9 cellular contexts compared by ENCODE assay signal in the genomic region with DNA sequence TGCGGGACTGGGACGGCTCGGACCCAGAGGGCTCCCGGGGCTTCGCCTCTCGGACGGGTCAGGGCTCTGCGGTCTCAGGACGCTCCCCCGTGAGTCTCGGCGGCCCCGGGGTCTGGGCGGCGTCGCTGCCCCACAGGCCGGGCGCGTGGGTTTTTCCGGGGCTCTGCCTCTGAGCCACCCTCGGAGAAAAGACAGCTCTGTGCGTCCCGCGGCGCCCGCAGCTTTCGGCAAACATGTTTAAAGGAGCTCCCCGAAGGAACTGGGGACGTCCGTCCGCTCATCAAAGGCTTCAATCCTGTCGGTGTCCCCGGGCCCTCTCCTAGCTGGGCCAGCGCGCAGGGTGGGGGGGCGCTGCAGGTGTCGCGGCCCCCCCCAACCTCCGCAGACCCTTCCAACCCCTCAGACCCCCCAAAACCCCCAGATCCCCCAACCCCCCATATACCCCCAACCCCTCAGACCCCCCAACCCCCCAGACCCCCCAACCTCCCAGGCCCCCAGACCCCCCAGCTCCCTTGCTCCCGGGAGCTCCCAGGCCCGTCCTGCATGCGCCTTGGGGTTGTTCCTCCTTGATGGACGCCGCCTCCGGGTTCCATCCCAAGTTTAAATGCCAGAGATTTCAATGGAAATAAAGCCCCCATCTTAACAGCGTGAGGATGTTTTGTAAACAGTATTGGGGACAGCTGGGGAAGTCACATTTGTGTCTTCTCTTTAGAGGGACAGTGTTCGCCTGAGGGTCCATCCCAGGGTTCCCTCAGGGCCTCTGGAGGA. TPM values are rescaled to one million over a fixed set of nuclear protein-coding genes. Genes with fewer than 3 reads are reported as not detected.
DNase-seq lines count a peak whose midpoint lies in the region; ATAC-seq and TF ChIP-seq lines count a peak whose summit lies in the region.
"Had no signal": no experiment of that assay in that cellular context is flagged by ENCODE, and none has a peak within 500 bp of the region (broad histone marks: within the 10 kb centered on the region; RNA-seq: fewer than 3 reads in every experiment).

No MANE protein-coding gene starts in this region.

- ATAC-seq in CD4-positive, alpha-beta T cell (ENCODE audit: poor library complexity): no peak
- peak; percentile 11 for ATAC-seq in activated T-helper 17 cell treated with anti-CD3 and anti-CD28 coated beads, Interleukin-2, amount 50 U/mL, for 72 hours (replicated peaks)
- ATAC-seq in right cardiac atrium (no peak), GM19351 (IDR thresholded peaks at IDR 0.05; ENCODE audit: unreplicated experiment) (no peak)

- H3K4me3 Mint-ChIP-seq in CD4-positive, alpha-beta T cell: peak overlapping the region; percentile 69
- peak overlapping the region; percentile 55 to 89 (median 78) for H3K4me3 Mint-ChIP-seq in IgD-negative memory B cell
- H3K4me3 Mint-ChIP-seq in activated T-helper 17 cell treated with anti-CD3 and anti-CD28 coated beads, Interleukin-2, amount 50 U/mL, for 72 hours: peak overlapping the region; percentile 74

- H3K4me1 ChIP-seq in right cardiac atrium (ENCODE audit: control insufficient read depth, insufficient read depth, low read length): no peaks in the 10 kb centered on the region
- H3K4me1 ChIP-seq in skeletal muscle tissue (ENCODE audit: control insufficient read depth in 3 of 3, insufficient read depth in 3 of 3, low read length in 3 of 3): peaks cover 0 to 6% (median 4%) of the 10 kb centered on the region in 3 donors

- H3K9me3 Mint-ChIP-seq in CD4-positive, alpha-beta T cell: peaks cover 2% of the 10 kb centered on the region
- H3K9me3 Mint-ChIP-seq in IgD-negative memory B cell: peaks cover 3 to 9% (median 4%) of the 10 kb centered on the region in 3 donors
- no peaks in the 10 kb centered on the region for H3K9me3 Mint-ChIP-seq in activated T-helper 17 cell treated with anti-CD3 and anti-CD28 coated beads, Interleukin-2, amount 50 U/mL, for 72 hours

- TF ChIP-seq CTCF in CD4-positive, alpha-beta T cell (IDR thresholded peaks at IDR 0.05): no peak

- peaks cover 13% of the 10 kb centered on the region for H3K4me1 Mint-ChIP-seq in CD4-positive, alpha-beta T cell (ENCODE audit: low read depth)
- peaks cover 6 to 12% (median 7%) of the 10 kb centered on the region in 3 donors for H3K4me1 Mint-ChIP-seq in IgD-negative memory B cell
- no peaks in the 10 kb centered on the region for H3K4me1 Mint-ChIP-seq in activated T-helper 17 cell treated with anti-CD3 and anti-CD28 coated beads, Interleukin-2, amount 50 U/mL, for 72 hours

- H3K27ac ChIP-seq in CD4-positive, alpha-beta T cell (ENCODE audit: low read depth, low read length): no peak overlapping the region
- H3K27ac ChIP-seq in right cardiac atrium (ENCODE audit: low read length) (no peak overlapping the region), skeletal muscle tissue (ENCODE audit: low read depth, low read length) (no peak overlapping the region)

- WGBS in right cardiac atrium: 11% methylated on average over 47 of the region's 47 CpGs

- no peak overlapping the region for H3K27ac Mint-ChIP-seq in CD4-positive, alpha-beta T cell
- peak overlapping the region in 2 of 3 donors; percentile 48 to 80 for H3K27ac Mint-ChIP-seq in IgD-negative memory B cell
- H3K27ac Mint-ChIP-seq in activated T-helper 17 cell treated with anti-CD3 and anti-CD28 coated beads, Interleukin-2, amount 50 U/mL, for 72 hours: no peak overlapping the region

- CTCF ChIA-PET in CD4-positive, alpha-beta T cell (lab: Charles Lee): interaction anchor here (1.6 kb wide), 1 partner anchor 175 kb away, joined by 4 read pairs; no protein-coding TSS in a partner anchor

- H3K4me3 ChIP-seq in right cardiac atrium (ENCODE audit: low read length): peak overlapping the region; percentile 67
- peak overlapping the region in 2 of 3 donors; percentile 65 to 70 for H3K4me3 ChIP-seq in skeletal muscle tissue (ENCODE audit: low read length in 3 of 3)

- H3K36me3 ChIP-seq in skeletal muscle tissue (ENCODE audit: control insufficient read depth in 3 of 3, insufficient read depth in 3 of 3, low read length in 3 of 3): peaks cover 0 to 5% (median 4%) of the 10 kb centered on the region in 3 donors

- H3K27me3 ChIP-seq in CD4-positive, alpha-beta T cell (ENCODE audit: control insufficient read depth, insufficient read depth, low read length): no peaks in the 10 kb centered on the region
- H3K27me3 ChIP-seq in right cardiac atrium (ENCODE audit: control insufficient read depth, insufficient read depth) (no peaks in the 10 kb centered on the region), skeletal muscle tissue (ENCODE audit: control insufficient read depth in 3 of 3, insufficient read depth in 3 of 3, low read length in 3 of 3) (peaks cover 20 to 23% (median 22%) of the 10 kb centered on the region in 3 donors)

- peaks cover 7% of the 10 kb centered on the region for H3K9me3 ChIP-seq in CD4-positive, alpha-beta T cell (ENCODE audit: control insufficient read depth, low read length)
- H3K9me3 ChIP-seq in right cardiac atrium (ENCODE audit: control insufficient read depth, low read length) (no peaks in the 10 kb centered on the region), skeletal muscle tissue (ENCODE audit: control insufficient read depth in 3 of 3, low read length in 3 of 3) (peaks cover 5 to 9% (median 6%) of the 10 kb centered on the region in 3 donors)

- H3K36me3 Mint-ChIP-seq in CD4-positive, alpha-beta T cell (ENCODE audit: low read depth): peaks cover 4% of the 10 kb centered on the region
- peaks cover 5% of the 10 kb centered on the region for H3K36me3 Mint-ChIP-seq in IgD-negative memory B cell
- peaks cover 17% of the 10 kb centered on the region for H3K36me3 Mint-ChIP-seq in activated T-helper 17 cell treated with anti-CD3 and anti-CD28 coated beads, Interleukin-2, amount 50 U/mL, for 72 hours (ENCODE audit: low read depth)

- peak in 7 of 10 experiments; percentile 14 to 49 (median 27) for DNase-seq in CD4-positive, alpha-beta T cell
- peak in 2 of 3 donors; percentile 25 to 38 for DNase-seq in right cardiac atrium
- no peak for DNase-seq in 8988T
- DNase-seq in amniotic stem cell (lab: John Stamatoyannopoulos, UW): no peak

- H3K9ac ChIP-seq in skeletal muscle tissue (ENCODE audit: low read depth in 1 of 3, low read length in 3 of 3): peak overlapping the region in 2 of 3 donors; percentile 20 to 62

- POLR2A ChIA-PET in CD4-positive, alpha-beta T cell (lab: Charles Lee): interaction anchor here (1.0 to 1.5 kb wide), 2 partner anchors 114 to 258 kb away, joined by 3 to 4 read pairs; partner anchors contain the start of gene AURKAIP1

- no peaks in the 10 kb centered on the region for H3K27me3 Mint-ChIP-seq in CD4-positive, alpha-beta T cell
- peaks cover 15% of the 10 kb centered on the region for H3K27me3 Mint-ChIP-seq in IgD-negative memory B cell
- no peaks in the 10 kb centered on the region for H3K27me3 Mint-ChIP-seq in activated T-helper 17 cell treated with anti-CD3 and anti-CD28 coated beads, Interleukin-2, amount 50 U/mL, for 72 hours

- intact Hi-C loops in CD4-positive, alpha-beta T cell (cut with DNase I, micrococcal nuclease): loop anchor here (1.0 to 5.0 kb wide), 8 partner anchors 48 to 290 kb away; partner anchors contain the start of genes ACAP3 (in 1 of the 2), B3GALT6 (in 1 of the 2), DVL1 (in 1 of the 2) and MRPL20 (in 1 of the 2)
- intact Hi-C loops in right cardiac atrium (cut with DNase I): no loop called here

RNA-seq across cellular contexts. Expression of gene C1orf159, which starts 1.0 kb away (rescaled TPM):
- total RNA-seq in CD4-positive, alpha-beta T cell: 10 to 100 TPM; 11.1 to 11.3 TPM
- polyA plus RNA-seq in IgD-negative memory B cell: 7.9 TPM
- total RNA-seq in activated T-helper 17 cell treated with anti-CD3 and anti-CD28 coated beads, Interleukin-2, amount 50 U/mL, for 72 hours: 10 to 100 TPM; 15.7 to 18.8 TPM
- 1 to 10 TPM; 4.9 to 5.6 (median 5.4) TPM for total RNA-seq in right cardiac atrium
- polyA plus RNA-seq in right cardiac atrium: 6.8 TPM
- 2.1 TPM for total RNA-seq in skeletal muscle tissue

RNA-seq across cellular contexts. Expression of gene RNF223, which starts 42.8 kb away (rescaled TPM):
- total RNA-seq in CD4-positive, alpha-beta T cell: not detected
- not detected for polyA plus RNA-seq in IgD-negative memory B cell
- not detected for total RNA-seq in activated T-helper 17 cell treated with anti-CD3 and anti-CD28 coated beads, Interleukin-2, amount 50 U/mL, for 72 hours
- not detected for total RNA-seq in right cardiac atrium
- polyA plus RNA-seq in right cardiac atrium: not detected
- total RNA-seq in skeletal muscle tissue: not detected
- total RNA-seq: HT1080 had no signal

RNA-seq across cellular contexts. Expression of gene TTLL10, which starts 56.8 kb away (rescaled TPM):
- total RNA-seq in CD4-positive, alpha-beta T cell: under 1 TPM; 0.11 to 0.59 TPM
- polyA plus RNA-seq in IgD-negative memory B cell: not detected
- total RNA-seq in activated T-helper 17 cell treated with anti-CD3 and anti-CD28 coated beads, Interleukin-2, amount 50 U/mL, for 72 hours: under 1 TPM in 1 of 2 donors, not detected in 1; 0.11 TPM
- total RNA-seq in right cardiac atrium: not detected
- 0.09 TPM for polyA plus RNA-seq in right cardiac atrium
- total RNA-seq in skeletal muscle tissue: not detected
- total RNA-seq: HT1080 had no signal

Comparison
In these comparisons a context has a peak if more than half of its experiments do, and no peak if none do; other contexts are left out.
1. DNase-seq: peak in CD4-positive, alpha-beta T cell (7 of 10) and right cardiac atrium (2 of 3); none in 8988T (single experiment) and amniotic stem cell (single experiment).
2. H3K27ac Mint-ChIP-seq: peak in IgD-negative memory B cell (2 of 3); none in CD4-positive, alpha-beta T cell (single experiment) and activated T-helper 17 cell treated with anti-CD3 and anti-CD28 coated beads, Interleukin-2, amount 50 U/mL, for 72 hours (single experiment).
3. intact Hi-C loops: an anchor here in CD4-positive, alpha-beta T cell (1.0 to 5.0 kb wide); none called in right cardiac atrium.
4. Peak in every context shown above with its lines, with median percentiles within 50 percentile points of each other: H3K4me3 Mint-ChIP-seq.